ENCODE assay signal across 33 cellular contexts in genomic region chr10:58072634-58073033, GRCh38.
DNase-seq lines count a peak whose midpoint lies in the region; ATAC-seq and TF ChIP-seq lines count a peak whose summit lies in the region.
"Had no signal": no experiment of that assay in that cellular context is flagged by ENCODE, and none has a peak within 500 bp of the region (broad histone marks: within the 10 kb centered on the region; RNA-seq: fewer than 3 reads in every experiment).

No MANE protein-coding gene starts in this region.

- H3K27me3 ChIP-seq in PC-3 (ENCODE audit: low read length) (no peaks in the 10 kb centered on the region), RWPE2 (ENCODE audit: insufficient read depth, poor library complexity, severe bottlenecking) (no peaks in the 10 kb centered on the region), right cardiac atrium (ENCODE audit: control insufficient read depth, insufficient read depth) (no peaks in the 10 kb centered on the region), right lobe of liver (no peaks in the 10 kb centered on the region)
- H3K27me3 ChIP-seq: BE2C; BLaER1; BLaER1 treated with 17β-estradiol and CSF1 and Interleukin-3, amounts not matched to agents 10 nM and 100 nM had no signal

- no peaks in the 10 kb centered on the region for H4K20me1 ChIP-seq in PC-3 (ENCODE audit: low read length)
- H4K20me1 ChIP-seq: BLaER1; BLaER1 treated with 17β-estradiol and CSF1 and Interleukin-3, amounts not matched to agents 10 nM and 100 nM had no signal

- intact Hi-C loops in PC-3 (cut with micrococcal nuclease) = no loop called here
- intact Hi-C loops in right cardiac atrium (cut with DNase I) = no loop called here
- intact Hi-C loops in right lobe of liver (cut with DNase I) = no loop called here

- H2AFZ ChIP-seq in PC-3 (ENCODE audit: low read length) = no peak overlapping the region

- H3K9ac ChIP-seq in PC-3 (ENCODE audit: low read length) = no peak overlapping the region
- H3K9ac ChIP-seq: BLaER1; BLaER1 treated with 17β-estradiol and CSF1 and Interleukin-3, amounts not matched to agents 10 nM and 100 nM had no signal

- POLR2A ChIA-PET in PC-3 (lab: Charles Lee; ENCODE audit: unreplicated experiment) = no interaction called here

- H3K27ac ChIP-seq in PC-3 (ENCODE audit: low read length) (no peak overlapping the region), RWPE2 (ENCODE audit: poor library complexity, severe bottlenecking) (no peak overlapping the region), right cardiac atrium (ENCODE audit: low read length) (no peak overlapping the region), right lobe of liver (no peak overlapping the region), caudate nucleus (ENCODE audit: low read depth, low read length) (no peak overlapping the region)
- H3K27ac ChIP-seq: 22Rv1; A549; BLaER1; BLaER1 treated with 17β-estradiol and CSF1 and Interleukin-3, amounts not matched to agents 10 nM and 100 nM; C4-2B had no signal

- H3F3A ChIP-seq in PC-3 (ENCODE audit: low read length, unreplicated experiment) = no peaks in the 10 kb centered on the region

- no peak for TF ChIP-seq POLR2A in right lobe of liver (IDR thresholded peaks at IDR 0.05)

- no TSS peak for BruUV-seq in PC-3 (replicated peaks; lab: Mats Ljungman, UMichigan)

- H3K36me3 ChIP-seq in PC-3 (ENCODE audit: low read depth, low read length) = no peaks in the 10 kb centered on the region
- H3K36me3 ChIP-seq in RWPE2 (ENCODE audit: low read depth) = no peaks in the 10 kb centered on the region
- no peaks in the 10 kb centered on the region for H3K36me3 ChIP-seq in right lobe of liver
- H3K36me3 ChIP-seq: BE2C; BLaER1; BLaER1 treated with 17β-estradiol and CSF1 and Interleukin-3, amounts not matched to agents 10 nM and 100 nM had no signal

- H3K9me3 ChIP-seq in PC-3 (ENCODE audit: low read length) (no peaks in the 10 kb centered on the region), RWPE2 (ENCODE audit: severe bottlenecking) (no peaks in the 10 kb centered on the region), right cardiac atrium (ENCODE audit: control insufficient read depth, low read length) (no peaks in the 10 kb centered on the region), right lobe of liver (no peaks in the 10 kb centered on the region)
- H3K9me3 ChIP-seq: A549; BE2C; BLaER1; BLaER1 treated with 17β-estradiol and CSF1 and Interleukin-3, amounts not matched to agents 10 nM and 100 nM; Caco-2 had no signal

- ATAC-seq in PC-3 (peak; percentile 92), RWPE2 (ENCODE audit: low read depth) (peak; percentile 78), HG03342 (IDR thresholded peaks at IDR 0.05; ENCODE audit: unreplicated experiment) (no peak), right cardiac atrium (no peak), right lobe of liver (no peak)
- ATAC-seq: A549; CD8-positive, alpha-beta T cell had no signal

- DNase-seq in LoVo (ENCODE audit: low spot score) (peak; percentile 8), PC-3 (peak; percentile 64), RWPE2 (ENCODE audit: low spot score) (no peak), SW480 (ENCODE audit: low spot score) (peak; percentile 16), right cardiac atrium (no peak), right lobe of liver (no peak), caudate nucleus (lab: John Stamatoyannopoulos, UW) (no peak)
- DNase-seq: 8988T; ACHN; AML-193; BE2C; C1 segment of cervical spinal cord; Caco-2; Calu3; CD4-positive, alpha-beta memory T cell; CD4-positive, alpha-beta T cell; CD4-positive, CD25-positive, alpha-beta regulatory T cell; CD8-positive, alpha-beta memory T cell; CD8-positive, alpha-beta T cell; COR-L47; DMS 273 treated with DMSO at 0.1 percent for 48 hours; DMS153; DMS53; DMS79; DMS79 treated with DMSO at 0.1 percent for 48 hours; DND-41; EL had no signal

- no peaks in the 10 kb centered on the region for H3K9me2 ChIP-seq in PC-3 (replicated peaks; ENCODE audit: low read length)

- no peak overlapping the region for H3K4me2 ChIP-seq in PC-3 (ENCODE audit: low read length)
- H3K4me2 ChIP-seq: A549; BLaER1; BLaER1 treated with 17β-estradiol and CSF1 and Interleukin-3, amounts not matched to agents 10 nM and 100 nM had no signal

- CTCF ChIA-PET in PC-3 (lab: Charles Lee) = interaction anchor here (0.9 kb wide), 1 partner anchor 345 kb away, joined by 4 read pairs; no protein-coding TSS in a partner anchor

- TF ChIP-seq CTCF in PC-3 (conservative IDR thresholded peaks at IDR 0.05; ENCODE audit: low read depth, low read length) (no peak), RWPE2 (IDR thresholded peaks at IDR 0.05; ENCODE audit: poor library complexity, severe bottlenecking) (no peak), right lobe of liver (IDR thresholded peaks at IDR 0.05) (no peak)

- peaks cover 6% of the 10 kb centered on the region for H3K4me1 ChIP-seq in PC-3 (ENCODE audit: insufficient read depth, low read length)
- no peaks in the 10 kb centered on the region for H3K4me1 ChIP-seq in RWPE2 (ENCODE audit: insufficient read depth, poor library complexity, severe bottlenecking)
- no peaks in the 10 kb centered on the region for H3K4me1 ChIP-seq in right cardiac atrium (ENCODE audit: control insufficient read depth, insufficient read depth, low read length)
- no peaks in the 10 kb centered on the region for H3K4me1 ChIP-seq in right lobe of liver
- H3K4me1 ChIP-seq: A549, BE2C, BLaER1, Caco-2 had no signal

- 82% methylated on average over 3 of the region's 3 CpGs for WGBS in right cardiac atrium
- 71% methylated on average over 3 of the region's 3 CpGs for WGBS in right lobe of liver (ENCODE audit: insufficient coverage, low coverage, low lambda C conversion rate, missing lambda C conversion rate)

- no peaks in the 10 kb centered on the region for H3K79me2 ChIP-seq in PC-3 (ENCODE audit: low read length)

- H3K4me3 ChIP-seq in PC-3 (ENCODE audit: low read length) (no peak overlapping the region), RWPE2 (ENCODE audit: severe bottlenecking) (no peak overlapping the region), right cardiac atrium (ENCODE audit: low read length) (no peak overlapping the region), right lobe of liver (no peak overlapping the region)
- H3K4me3 ChIP-seq: A549; BLaER1; BLaER1 treated with 17β-estradiol and CSF1 and Interleukin-3, amounts not matched to agents 10 nM and 100 nM had no signal

Comparison
In these comparisons a context has a peak if more than half of its experiments do, and no peak if none do; other contexts are left out.
1. DNase-seq: peak in LoVo (single experiment), PC-3 (single experiment) and SW480 (single experiment); none in RWPE2 (single experiment), right cardiac atrium (0 of 3), right lobe of liver (0 of 3) and caudate nucleus (0 of 61).
2. ATAC-seq: peak in PC-3 (single experiment) and RWPE2 (single experiment); none in HG03342 (single experiment), right cardiac atrium (0 of 2) and right lobe of liver (0 of 4).